ENCODE assay signal across 37 cellular contexts in the genomic region with DNA sequence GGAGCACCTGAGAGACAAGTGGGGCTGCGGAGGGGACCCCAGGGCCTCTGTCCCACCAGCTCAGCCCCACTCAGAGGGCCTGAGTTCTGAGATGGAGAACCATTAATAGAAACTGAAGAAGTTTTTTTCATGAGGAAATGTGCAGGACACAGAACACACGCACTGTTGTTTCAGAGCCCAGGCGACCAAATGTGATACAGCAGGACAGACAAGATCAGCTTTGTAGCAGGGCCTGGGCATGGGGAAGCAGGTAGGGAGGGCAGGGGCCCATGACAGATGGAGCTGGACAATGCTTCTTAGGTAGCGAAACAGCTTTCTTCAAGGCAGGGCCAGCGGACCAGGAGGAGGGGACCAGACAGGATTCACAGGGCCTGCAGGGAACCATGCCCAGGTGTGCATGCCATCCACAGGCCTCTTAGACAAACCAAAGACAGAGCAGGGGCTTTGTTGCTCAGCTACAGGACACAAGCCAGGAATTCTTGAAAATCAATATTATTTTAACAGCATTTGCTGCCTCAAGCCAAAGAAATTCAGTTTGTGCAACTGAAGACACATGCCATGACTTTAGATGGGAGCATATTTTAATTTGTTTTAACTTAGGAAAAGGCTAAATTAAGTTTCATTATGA.
"Had no signal": no experiment of that assay in that cellular context is flagged by ENCODE, and none has a peak within 500 bp of the region (broad histone marks: within the 10 kb centered on the region; RNA-seq: fewer than 3 reads in every experiment).

No MANE protein-coding gene starts in this region.

- H3K4me1 Mint-ChIP-seq: activated CD4-positive, alpha-beta T cell treated with anti-CD3 and anti-CD28 coated beads for 36 hours; activated CD4-positive, alpha-beta T cell treated with anti-CD3 and anti-CD28 coated beads, Interleukin-2, amount 10 ng/mL, durations not matched to agents 24 days and 14 days; activated naive CD4-positive, alpha-beta T cell treated with anti-CD3 and anti-CD28 coated beads, Interleukin-2, amount 50 U/mL, for 24 hours; activated naive CD8-positive, alpha-beta T cell treated with anti-CD3 and anti-CD28 coated beads, Interleukin-2, amount 10 ng/mL, durations not matched to agents 7 days and 5 days; activated naive CD8-positive, alpha-beta T cell treated with anti-CD3 and anti-CD28 coated beads, Interleukin-2, amount 50 U/mL, for 24 hours; activated T-helper 17 cell treated with anti-CD3 and anti-CD28 coated beads, Interleukin-2, amount 50 U/mL, for 72 hours; WTC11 had no signal

- DNase-seq: activated CD4-positive, alpha-beta memory T cell treated with anti-CD3 and anti-CD28 coated beads for 36 hours; activated CD4-positive, alpha-beta T cell treated with anti-CD3 and anti-CD28 coated beads for 1 hour; activated CD4-positive, alpha-beta T cell treated with anti-CD3 and anti-CD28 coated beads for 36 hours; activated CD4-positive, alpha-beta T cell treated with anti-CD3 and anti-CD28 coated beads, Interleukin-2, amount 10 ng/mL, durations not matched to agents 24 days and 14 days; activated CD4-positive, alpha-beta T cell treated with anti-CD3 and anti-CD28 coated beads, Interleukin-2, amount 50 U/mL, for 1 hour; activated CD4-positive, alpha-beta T cell treated with anti-CD3 and anti-CD28 coated beads, Interleukin-2, amount 50 U/mL, for 4 hours; activated CD4-positive, CD25-positive, alpha-beta regulatory T cell; activated CD8-positive, alpha-beta memory T cell treated with anti-CD3 and anti-CD28 coated beads, Interleukin-2, amount 50 U/mL, for 4 hours; activated CD8-positive, alpha-beta T cell treated with anti-CD3 and anti-CD28 coated beads for 36 hours; activated effector memory CD4-positive, alpha-beta T cell treated with anti-CD3 and anti-CD28 coated beads, Interleukin-2, amount 50 U/mL, for 16 hours; activated gamma-delta T cell treated with Interleukin-2 at 50 U/mL for 16 hours; activated naive CD4-positive, alpha-beta T cell; activated naive CD4-positive, alpha-beta T cell treated with anti-CD3 and anti-CD28 coated beads for 36 hours; activated naive CD8-positive, alpha-beta T cell treated with anti-CD3 and anti-CD28 coated beads, Interleukin-2, amount 10 ng/mL, durations not matched to agents 7 days and 5 days; activated naive CD8-positive, alpha-beta T cell treated with anti-CD3 and anti-CD28 coated beads, Interleukin-2, amount 50 U/mL, for 24 hours; activated T-cell treated with anti-CD3 and anti-CD28 coated beads for 4 hours; activated T-cell treated with anti-CD3 and anti-CD28 coated beads, Interleukin-2, amount 50 U/mL, for 1 hour; activated T-cell treated with anti-CD3 and anti-CD28 coated beads, Interleukin-2, amount 50 U/mL, for 4 hours; activated T-cell treated with anti-CD3 and anti-CD28 coated beads, Interleukin-2, amount 50 U/mL, for 72 hours; amygdala; anterior cingulate cortex; brain microvascular endothelial cell; central memory CD4-positive, alpha-beta T cell; T-helper 1 cell; T-helper 2 cell; T-helper 9 cell; WERI-Rb-1 had no signal

- H3K27ac ChIP-seq: ascending aorta, brain microvascular endothelial cell, breast epithelium, WERI-Rb-1 had no signal

- H3K4me3 Mint-ChIP-seq: activated CD4-positive, alpha-beta memory T cell treated with anti-CD3 and anti-CD28 coated beads for 36 hours; activated CD4-positive, alpha-beta T cell treated with anti-CD3 and anti-CD28 coated beads for 36 hours; activated CD4-positive, alpha-beta T cell treated with anti-CD3 and anti-CD28 coated beads, Interleukin-2, amount 10 ng/mL, durations not matched to agents 24 days and 14 days; activated CD8-positive, alpha-beta T cell treated with anti-CD3 and anti-CD28 coated beads for 36 hours; activated naive CD4-positive, alpha-beta T cell treated with anti-CD3 and anti-CD28 coated beads for 36 hours; activated naive CD4-positive, alpha-beta T cell treated with anti-CD3 and anti-CD28 coated beads, Interleukin-2, amount 50 U/mL, for 24 hours; activated naive CD8-positive, alpha-beta T cell; activated naive CD8-positive, alpha-beta T cell treated with anti-CD3 and anti-CD28 coated beads, Interleukin-2, amount 10 ng/mL, durations not matched to agents 7 days and 5 days; activated naive CD8-positive, alpha-beta T cell treated with anti-CD3 and anti-CD28 coated beads, Interleukin-2, amount 50 U/mL, for 24 hours; activated T-cell treated with anti-CD3 and anti-CD28 coated beads, Interleukin-2, amount 50 U/mL, for 4 hours; activated T-cell treated with anti-CD3 and anti-CD28 coated beads, Interleukin-2, amount 50 U/mL, for 72 hours; activated T-helper 1 cell treated with anti-CD3 and anti-CD28 coated beads, Interleukin-12 subunit alpha, Interleukin-12 subunit beta, Interleukin-2, Interleukin-4 antibody, amounts not matched to agents 30 ng/mL and 10 ng/mL and 1 ng/mL, durations not matched to agents 14 hours and 24 hours and 36 hours; activated T-helper 17 cell treated with anti-CD3 and anti-CD28 coated beads, Interleukin-2, amount 50 U/mL, for 72 hours; T-helper 1 cell treated with Interleukin-12 subunit alpha and Interleukin-12 subunit beta and Interleukin-4 antibody, amounts not matched to agents 30 μg/mL and 1 μg/mL, for 36 hours; T-helper 2 cell treated with Interferon-gamma antibody and Interleukin-4, amounts not matched to agents 5 μg/mL and 100 μg/mL, for 36 hours; WTC11 had no signal

- H3K9me3 Mint-ChIP-seq: activated CD4-positive, alpha-beta memory T cell treated with anti-CD3 and anti-CD28 coated beads for 36 hours; activated CD4-positive, alpha-beta T cell treated with anti-CD3 and anti-CD28 coated beads, Interleukin-2, amount 10 ng/mL, durations not matched to agents 24 days and 14 days; activated CD8-positive, alpha-beta T cell treated with anti-CD3 and anti-CD28 coated beads for 36 hours; activated naive CD4-positive, alpha-beta T cell treated with anti-CD3 and anti-CD28 coated beads for 36 hours; activated naive CD4-positive, alpha-beta T cell treated with anti-CD3 and anti-CD28 coated beads, Interleukin-2, amount 50 U/mL, for 24 hours; activated naive CD8-positive, alpha-beta T cell treated with anti-CD3 and anti-CD28 coated beads, Interleukin-2, amount 10 ng/mL, durations not matched to agents 7 days and 5 days; activated naive CD8-positive, alpha-beta T cell treated with anti-CD3 and anti-CD28 coated beads, Interleukin-2, amount 50 U/mL, for 24 hours; activated T-cell treated with anti-CD3 and anti-CD28 coated beads, Interleukin-2, amount 50 U/mL, for 4 hours; activated T-helper 1 cell treated with anti-CD3 and anti-CD28 coated beads, Interleukin-12 subunit alpha, Interleukin-12 subunit beta, Interleukin-2, Interleukin-4 antibody, amounts not matched to agents 30 ng/mL and 10 ng/mL and 1 ng/mL, durations not matched to agents 14 hours and 24 hours and 36 hours; activated T-helper 17 cell treated with anti-CD3 and anti-CD28 coated beads, Interleukin-2, amount 50 U/mL, for 72 hours; T-helper 2 cell treated with Interferon-gamma antibody and Interleukin-4, amounts not matched to agents 5 μg/mL and 100 μg/mL, for 36 hours had no signal

- H3K27ac Mint-ChIP-seq: activated CD4-positive, alpha-beta memory T cell treated with anti-CD3 and anti-CD28 coated beads for 36 hours; activated CD4-positive, alpha-beta T cell treated with anti-CD3 and anti-CD28 coated beads for 36 hours; activated CD4-positive, alpha-beta T cell treated with anti-CD3 and anti-CD28 coated beads, Interleukin-2, amount 10 ng/mL, durations not matched to agents 24 days and 14 days; activated CD8-positive, alpha-beta T cell treated with anti-CD3 and anti-CD28 coated beads for 36 hours; activated naive CD4-positive, alpha-beta T cell treated with anti-CD3 and anti-CD28 coated beads for 36 hours; activated naive CD4-positive, alpha-beta T cell treated with anti-CD3 and anti-CD28 coated beads, Interleukin-2, amount 50 U/mL, for 24 hours; activated naive CD8-positive, alpha-beta T cell; activated naive CD8-positive, alpha-beta T cell treated with anti-CD3 and anti-CD28 coated beads, Interleukin-2, amount 10 ng/mL, durations not matched to agents 7 days and 5 days; activated naive CD8-positive, alpha-beta T cell treated with anti-CD3 and anti-CD28 coated beads, Interleukin-2, amount 50 U/mL, for 24 hours; activated T-cell treated with anti-CD3 and anti-CD28 coated beads, Interleukin-2, amount 50 U/mL, for 72 hours; activated T-helper 1 cell treated with anti-CD3 and anti-CD28 coated beads, Interleukin-12 subunit alpha, Interleukin-12 subunit beta, Interleukin-2, Interleukin-4 antibody, amounts not matched to agents 30 ng/mL and 10 ng/mL and 1 ng/mL, durations not matched to agents 14 hours and 24 hours and 36 hours; activated T-helper 17 cell treated with anti-CD3 and anti-CD28 coated beads, Interleukin-2, amount 50 U/mL, for 72 hours; T-helper 1 cell treated with Interleukin-12 subunit alpha and Interleukin-12 subunit beta and Interleukin-4 antibody, amounts not matched to agents 30 μg/mL and 1 μg/mL, for 36 hours; T-helper 2 cell treated with Interferon-gamma antibody and Interleukin-4, amounts not matched to agents 5 μg/mL and 100 μg/mL, for 36 hours; WTC11 had no signal

- H3K36me3 Mint-ChIP-seq: activated CD4-positive, alpha-beta memory T cell treated with anti-CD3 and anti-CD28 coated beads for 36 hours; activated naive CD4-positive, alpha-beta T cell treated with anti-CD3 and anti-CD28 coated beads, Interleukin-2, amount 50 U/mL, for 24 hours; activated naive CD8-positive, alpha-beta T cell; activated naive CD8-positive, alpha-beta T cell treated with anti-CD3 and anti-CD28 coated beads, Interleukin-2, amount 10 ng/mL, durations not matched to agents 7 days and 5 days had no signal

- ATAC-seq: activated CD4-positive, alpha-beta T cell treated with anti-CD3 and anti-CD28 coated beads for 36 hours; activated CD4-positive, CD25-positive, alpha-beta regulatory T cell treated with anti-CD3 and anti-CD28 coated beads, Interleukin-2, amount 50 U/mL, for 24 hours; activated CD8-positive, alpha-beta T cell treated with anti-CD3 and anti-CD28 coated beads for 36 hours; activated naive CD8-positive, alpha-beta T cell treated with anti-CD3 and anti-CD28 coated beads, Interleukin-2, amount 50 U/mL, for 24 hours; activated T-cell treated with anti-CD3 and anti-CD28 coated beads, Interleukin-2, amount 50 U/mL, for 4 hours; activated T-cell treated with anti-CD3 and anti-CD28 coated beads, Interleukin-2, amount 50 U/mL, for 72 hours; activated T-helper 17 cell treated with anti-CD3 and anti-CD28 coated beads, Interleukin-2, amount 50 U/mL, for 72 hours; WTC11 had no signal

- H3K27me3 Mint-ChIP-seq: activated CD4-positive, alpha-beta T cell treated with anti-CD3 and anti-CD28 coated beads, Interleukin-2, amount 10 ng/mL, durations not matched to agents 24 days and 14 days had no signal
